In the genomic region with DNA sequence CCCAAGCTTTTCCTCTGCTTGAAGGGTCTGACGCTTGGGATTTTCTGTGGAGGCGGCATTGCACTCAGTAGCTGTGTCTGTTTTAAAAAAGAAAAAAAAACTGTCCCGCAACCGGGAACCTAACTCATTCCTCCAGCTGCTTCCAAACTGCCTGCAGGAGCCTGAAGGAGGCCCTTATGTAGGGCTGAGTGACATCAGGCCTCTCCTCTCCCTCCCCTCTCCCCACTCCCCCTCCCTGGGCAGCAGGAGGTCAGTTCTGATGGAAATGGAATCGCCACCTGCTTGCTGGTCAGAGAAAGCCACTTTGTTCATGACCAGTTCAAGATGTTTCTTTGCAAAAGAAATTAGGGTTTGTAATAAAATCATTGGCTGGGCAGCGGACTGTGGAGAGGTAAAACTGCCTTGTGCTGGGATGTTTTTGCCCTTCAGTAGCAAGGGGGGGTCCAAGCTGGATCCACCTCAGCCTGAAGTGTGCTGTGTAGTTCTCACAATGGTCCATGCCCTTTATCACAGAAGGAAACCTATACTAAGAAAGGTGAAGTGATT, we compare ENCODE assay signal across 10 cellular contexts. TPM values are rescaled to one million over a fixed set of nuclear protein-coding genes. Genes with fewer than 3 reads are reported as not detected.
A peak's percentile ranks its signal among the peaks of the same experiment; 100 is the strongest.
DNase-seq lines count a peak whose midpoint lies in the region; ATAC-seq and TF ChIP-seq lines count a peak whose summit lies in the region.
"Had no signal": no experiment of that assay in that cellular context is flagged by ENCODE, and none has a peak within 500 bp of the region (broad histone marks: within the 10 kb centered on the region; RNA-seq: fewer than 3 reads in every experiment).

A gene (minus strand): TSS at position 149 of the 546 bp plus-strand sequence. CDS start 90 bp downstream, at position 59.

- H3K27me3 Mint-ChIP-seq in activated T-cell treated with anti-CD3 and anti-CD28 coated beads, Interleukin-2, amount 50 U/mL, for 24 hours = peaks cover 6% of the 10 kb centered on the region

- H3K4me1 ChIP-seq in lower lobe of right lung (peaks cover 16% of the 10 kb centered on the region), tibial artery (no peaks in the 10 kb centered on the region)

- TF ChIP-seq CTCF in brain microvascular endothelial cell (IDR thresholded peaks at IDR 0.05; ENCODE audit: low read depth, low read length, missing control alignments) = no peak
- TF ChIP-seq CTCF in lower lobe of right lung (IDR thresholded peaks at IDR 0.05) = no peak
- no peak for TF ChIP-seq CTCF in tibial artery (IDR thresholded peaks at IDR 0.05)

- intact Hi-C loops in lower lobe of right lung (cut with DNase I) = no loop called here
- intact Hi-C loops in tibial artery (cut with DNase I; ENCODE audit: low total_unique reads) = no loop called here

- H3K36me3 ChIP-seq in brain microvascular endothelial cell (replicated peaks) = no peaks in the 10 kb centered on the region
- no peaks in the 10 kb centered on the region for H3K36me3 ChIP-seq in lower lobe of right lung
- H3K36me3 ChIP-seq in tibial artery = no peaks in the 10 kb centered on the region

- H3K9me3 ChIP-seq in lower lobe of right lung (no peaks in the 10 kb centered on the region), tibial artery (no peaks in the 10 kb centered on the region)

- peak within 1 kb of the TSS; percentile 65 for H3K4me3 Mint-ChIP-seq in activated T-cell treated with anti-CD3 and anti-CD28 coated beads, Interleukin-2, amount 50 U/mL, for 24 hours

- no peak within 1 kb of the TSS for H3K27ac Mint-ChIP-seq in activated T-cell treated with anti-CD3 and anti-CD28 coated beads, Interleukin-2, amount 50 U/mL, for 24 hours

- H3K9me3 Mint-ChIP-seq in activated T-cell treated with anti-CD3 and anti-CD28 coated beads, Interleukin-2, amount 50 U/mL, for 24 hours = no peaks in the 10 kb centered on the region

- in situ Hi-C loops in brain microvascular endothelial cell (cut with HindIII; ENCODE audit: low pct_ligation_motif_present, low sequenced_read_pairs) = no loop called here

- H3K27me3 ChIP-seq in brain microvascular endothelial cell (replicated peaks) (no peaks in the 10 kb centered on the region), lower lobe of right lung (ENCODE audit: low read depth) (no peaks in the 10 kb centered on the region), tibial artery (peaks cover 0 to 6% of the 10 kb centered on the region in 2 donors)

- H3K4me3 ChIP-seq in brain microvascular endothelial cell (ENCODE audit: low read depth, low read length) (peak within 1 kb of the TSS; percentile 44), lower lobe of right lung (peak within 1 kb of the TSS; percentile 44), tibial artery (peak within 1 kb of the TSS; percentile 12 to 18)

- no peaks in the 10 kb centered on the region for H3K36me3 Mint-ChIP-seq in activated T-cell treated with anti-CD3 and anti-CD28 coated beads, Interleukin-2, amount 50 U/mL, for 24 hours (ENCODE audit: low read depth)

- ATAC-seq in lower lobe of right lung (peak; percentile 18 to 19), HG02623 (IDR thresholded peaks at IDR 0.05; ENCODE audit: unreplicated experiment) (no peak), GM21529 (IDR thresholded peaks at IDR 0.05; ENCODE audit: unreplicated experiment) (no peak)

- H3K27ac ChIP-seq in brain microvascular endothelial cell (no peak within 1 kb of the TSS), lower lobe of right lung (peak within 1 kb of the TSS; percentile 59), tibial artery (no peak within 1 kb of the TSS)

- H3K4me1 Mint-ChIP-seq in activated T-cell treated with anti-CD3 and anti-CD28 coated beads, Interleukin-2, amount 50 U/mL, for 24 hours (ENCODE audit: low read depth) = peaks cover 5% of the 10 kb centered on the region

- DNase-seq in activated T-cell treated with anti-CD3 and anti-CD28 coated beads, Interleukin-2, amount 50 U/mL, for 24 hours = no peak
- no peak for DNase-seq in activated T-cell treated with anti-CD3 and anti-CD28 coated beads, Interleukin-2, amount 50 U/mL, for 1 hour
- DNase-seq in brain microvascular endothelial cell = no peak
- no peak for DNase-seq in lower lobe of right lung
- no peak for DNase-seq in tibial artery
- DNase-seq in DMS 273 (lab: John Stamatoyannopoulos, UW; ENCODE audit: unreplicated experiment) = no peak
- DNase-seq: NCI-H1694 treated with DMSO at 0.1 percent for 48 hours had no signal

RNA-seq across cellular contexts. Expression of the gene that starts here (rescaled TPM):
- total RNA-seq in lower lobe of right lung = 10.9 TPM
- total RNA-seq: activated CD8-positive, alpha-beta memory T cell treated with anti-CD3 and anti-CD28 coated beads for 36 hours had no signal

Comparison
In these comparisons a context has a peak if more than half of its experiments do, and no peak if none do; other contexts are left out.
1. ATAC-seq: peak in lower lobe of right lung (2 of 2); none in HG02623 (single experiment) and GM21529 (single experiment).
2. Peak in every context shown above with its lines, with median percentiles within 50 percentile points of each other: H3K4me3 ChIP-seq.